10 cellular contexts compared by ENCODE assay signal in genomic region chr1:1033731-1034437, GRCh38. TPM values are rescaled to one million over a fixed set of nuclear protein-coding genes. Genes with fewer than 3 reads are reported as not detected.
DNase-seq lines count a peak whose midpoint lies in the region; ATAC-seq and TF ChIP-seq lines count a peak whose summit lies in the region.
"Had no signal": no experiment of that assay in that cellular context is flagged by ENCODE, and none has a peak within 500 bp of the region (broad histone marks: within the 10 kb centered on the region; RNA-seq: fewer than 3 reads in every experiment).

No MANE protein-coding gene starts in this region.

- no peaks in the 10 kb centered on the region for H3K36me3 ChIP-seq in GM06990 (ENCODE audit: control insufficient read depth, insufficient read depth, low read length)

- no peak overlapping the region for H3K27ac Mint-ChIP-seq in central memory CD8-positive, alpha-beta T cell (ENCODE audit: low read depth)
- H3K27ac Mint-ChIP-seq in neural crest cell (ENCODE audit: unreplicated experiment), result no peak overlapping the region

- TF ChIP-seq CTCF in GM06990 (IDR thresholded peaks at IDR 0.05; ENCODE audit: insufficient read depth, low read length, poor library complexity, severe bottlenecking) (no peak), NB4 (IDR thresholded peaks at IDR 0.05; ENCODE audit: low read depth, low read length) (no peak), neural crest cell (conservative IDR thresholded peaks at IDR 0.05) (no peak)

- H3K27me3 ChIP-seq in GM06990 (replicated peaks; ENCODE audit: control insufficient read depth, insufficient read depth, low read length), result no peaks in the 10 kb centered on the region

- no peak for TF ChIP-seq POLR2A in NB4 (IDR thresholded peaks at IDR 0.05; ENCODE audit: extremely low read depth, insufficient read length)

- H3K4me3 ChIP-seq in GM06990 (replicated peaks; ENCODE audit: low read depth, low read length), result peak overlapping the region; percentile 44
- H3K4me3 ChIP-seq in NB4 (ENCODE audit: low read depth, low read length), result no peak overlapping the region

- peaks cover 44% of the 10 kb centered on the region for H3K27me3 Mint-ChIP-seq in central memory CD8-positive, alpha-beta T cell
- peaks cover 14% of the 10 kb centered on the region for H3K27me3 Mint-ChIP-seq in neural crest cell (ENCODE audit: low read depth)

- in situ Hi-C loops in ACHN (cut with HindIII; ENCODE audit: low pct_ligation_motif_present, low pct_unique_long_range_greater_than_20kb, low sequenced_read_pairs), result no loop called here

- ATAC-seq in central memory CD8-positive, alpha-beta T cell (replicated peaks; ENCODE audit: extremely low read depth, poor library complexity, severe bottlenecking), result no peak
- ATAC-seq in GM18907 (IDR thresholded peaks at IDR 0.05; ENCODE audit: unreplicated experiment), result no peak

- no peaks in the 10 kb centered on the region for H3K9me3 Mint-ChIP-seq in central memory CD8-positive, alpha-beta T cell
- no peaks in the 10 kb centered on the region for H3K9me3 Mint-ChIP-seq in neural crest cell

- DNase-seq in GM06990 (ENCODE audit: extremely low read depth, insufficient read length), result no peak
- DNase-seq in NB4 (ENCODE audit: low read depth), result peak; percentile 51
- DNase-seq in central memory CD8-positive, alpha-beta T cell (ENCODE audit: low spot score in 2 of 2), result no peak
- peak; percentile 28 for DNase-seq in neural crest cell (ENCODE audit: low read depth, low spot score)
- no peak for DNase-seq in C1 segment of cervical spinal cord (lab: John Stamatoyannopoulos, UW)
- no peak for DNase-seq in dermis blood vessel endothelial cell
- no peak for DNase-seq in ACHN
- DNase-seq: SW 1271 had no signal

- peaks cover 13% of the 10 kb centered on the region for H3K4me1 Mint-ChIP-seq in central memory CD8-positive, alpha-beta T cell
- peaks cover 15% of the 10 kb centered on the region for H3K4me1 Mint-ChIP-seq in neural crest cell

- peaks cover 2% of the 10 kb centered on the region for H3K36me3 Mint-ChIP-seq in central memory CD8-positive, alpha-beta T cell (ENCODE audit: insufficient read depth)
- H3K36me3 Mint-ChIP-seq in neural crest cell (ENCODE audit: low read depth), result no peaks in the 10 kb centered on the region

- H3K4me3 Mint-ChIP-seq in central memory CD8-positive, alpha-beta T cell, result peak overlapping the region; percentile 34
- H3K4me3 Mint-ChIP-seq in neural crest cell, result no peak overlapping the region

RNA-seq across cellular contexts. Expression of gene AGRN, which starts 14.0 kb away (rescaled TPM):
- 192 and 203 TPM in 2 replicates for total RNA-seq in neural crest cell
- total RNA-seq in dermis blood vessel endothelial cell, result 102 and 117 TPM in 2 replicates

RNA-seq across cellular contexts. Expression of gene ISG15, which starts 20.6 kb away (rescaled TPM):
- total RNA-seq in neural crest cell (17.4 and 22.3 TPM in 2 replicates), dermis blood vessel endothelial cell (75.4 and 122 TPM in 2 replicates)

RNA-seq across cellular contexts. Expression of gene HES4, which starts 34.0 kb away (rescaled TPM):
- total RNA-seq in neural crest cell (35.7 and 38.0 TPM in 2 replicates), dermis blood vessel endothelial cell (49.6 and 76.9 TPM in 2 replicates)

RNA-seq across cellular contexts. Expression of gene RNF223, which starts 40.2 kb away (rescaled TPM):
- total RNA-seq in neural crest cell, result not detected in 2 replicates
- total RNA-seq in dermis blood vessel endothelial cell, result not detected in 2 replicates
- total RNA-seq: LHCN-M2 had no signal

RNA-seq across cellular contexts. Expression of gene PERM1, which starts 52.0 kb away (rescaled TPM):
- 0.11 TPM in 1 of 2 replicates, not detected in the other for total RNA-seq in neural crest cell
- total RNA-seq in dermis blood vessel endothelial cell, result not detected in 2 replicates
- total RNA-seq: LHCN-M2 had no signal

Comparison
In these comparisons a context has a peak if more than half of its experiments do, and no peak if none do; other contexts are left out.
1. DNase-seq: peak in NB4 (single experiment) and neural crest cell (single experiment); none in GM06990 (single experiment), central memory CD8-positive, alpha-beta T cell (0 of 2), C1 segment of cervical spinal cord (0 of 14), dermis blood vessel endothelial cell (single experiment) and ACHN (single experiment).